Comparison of ENCODE assay signal across 23 cellular contexts in the genomic region with DNA sequence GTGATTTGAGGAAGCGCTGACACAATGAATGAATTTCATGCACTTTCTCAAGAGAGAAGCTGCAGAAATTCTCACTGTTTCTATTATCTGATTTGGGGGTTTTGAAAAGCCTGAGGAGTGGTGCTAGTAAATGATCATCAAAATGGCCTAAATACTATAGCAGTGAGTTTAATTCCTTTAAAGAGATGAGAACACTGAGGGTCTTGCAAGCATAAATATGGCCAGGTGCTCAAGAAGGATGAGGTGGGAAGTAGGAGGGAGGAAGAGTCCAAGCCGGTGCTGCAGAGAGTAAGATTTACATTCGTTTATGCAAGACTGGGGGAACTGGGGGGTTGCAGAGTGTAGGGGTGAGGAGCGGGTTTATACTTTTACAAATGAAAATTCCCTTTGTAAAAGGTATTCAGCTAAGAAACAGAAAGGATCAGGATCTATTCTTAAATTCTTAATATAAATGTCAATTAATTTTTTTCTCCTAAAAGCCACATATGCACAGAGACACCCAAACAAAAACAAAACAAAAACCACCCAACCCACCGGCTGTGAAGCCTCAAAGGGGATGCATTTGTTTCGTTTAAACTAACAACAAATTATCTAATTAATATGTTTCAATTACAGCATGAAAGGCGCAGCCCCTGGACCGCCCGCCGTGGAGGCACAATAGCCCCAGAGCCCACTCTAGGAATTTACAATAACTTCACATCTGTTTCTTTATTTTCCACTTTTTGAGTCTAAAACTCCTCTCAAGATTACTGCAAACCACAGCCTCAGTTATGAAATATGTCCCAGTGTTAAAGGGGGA. TPM values are rescaled to one million over a fixed set of nuclear protein-coding genes. Genes with fewer than 3 reads are reported as not detected.
"Had no signal": no experiment of that assay in that cellular context is flagged by ENCODE, and none has a peak within 500 bp of the region (broad histone marks: within the 10 kb centered on the region; RNA-seq: fewer than 3 reads in every experiment).

No MANE protein-coding gene starts in this region.

- H3K4me3 ChIP-seq: colonic mucosa, heart right ventricle, lung, ovary, sigmoid colon, thyroid gland had no signal

- H3K27ac ChIP-seq: colonic mucosa, heart right ventricle, ovary, sigmoid colon, thyroid gland had no signal

- H3K9me3 ChIP-seq: colonic mucosa, heart right ventricle, ovary, sigmoid colon, thyroid gland had no signal

- DNase-seq: activated CD4-positive, alpha-beta T cell treated with anti-CD3 and anti-CD28 coated beads, Interleukin-2, amount 10 ng/mL, durations not matched to agents 7 days and 5 days; activated CD4-positive, CD25-positive, alpha-beta regulatory T cell; activated CD8-positive, alpha-beta memory T cell treated with anti-CD3 and anti-CD28 coated beads for 24 hours; activated CD8-positive, alpha-beta memory T cell treated with anti-CD3 and anti-CD28 coated beads, Interleukin-2, amount 50 U/mL, for 48 hours; activated effector memory CD4-positive, alpha-beta T cell treated with Interleukin-2 at 50 U/mL for 16 hours; activated naive CD4-positive, alpha-beta T cell treated with anti-CD3 and anti-CD28 coated beads, Interleukin-2, amount 10 ng/mL, durations not matched to agents 7 days and 5 days; activated naive CD8-positive, alpha-beta T cell treated with anti-CD3 and anti-CD28 coated beads, Interleukin-2, amount 50 U/mL, for 24 hours; activated T-cell treated with anti-CD3 and anti-CD28 coated beads, Interleukin-2, amount 50 U/mL, for 48 hours; anterior cingulate cortex; colonic mucosa; heart right ventricle; natural killer cell; ovary; sigmoid colon; stimulated activated naive CD4-positive, alpha-beta T cell treated with Interleukin-2 at 50 U/mL for 16 hours; thyroid gland had no signal

- H3K36me3 ChIP-seq: colonic mucosa, ovary, sigmoid colon, thyroid gland had no signal

- ATAC-seq: activated naive CD8-positive, alpha-beta T cell treated with anti-CD3 and anti-CD28 coated beads, Interleukin-2, amount 50 U/mL, for 24 hours; esophagus mucosa; heart right ventricle; left lobe of liver; natural killer cell had no signal

RNA-seq across cellular contexts. Expression of gene FOXB1, which starts 5.7 kb away (rescaled TPM):
- total RNA-seq: colonic mucosa, esophagus mucosa, heart right ventricle, left lobe of liver, lung, natural killer cell, pulmonary artery endothelial cell, sigmoid colon, subcutaneous adipose tissue, thyroid gland, urinary bladder had no signal
- polyA plus RNA-seq: heart right ventricle, keratinocyte, ovary had no signal
